ENCODE assay signal across 8 cellular contexts in the genomic region with DNA sequence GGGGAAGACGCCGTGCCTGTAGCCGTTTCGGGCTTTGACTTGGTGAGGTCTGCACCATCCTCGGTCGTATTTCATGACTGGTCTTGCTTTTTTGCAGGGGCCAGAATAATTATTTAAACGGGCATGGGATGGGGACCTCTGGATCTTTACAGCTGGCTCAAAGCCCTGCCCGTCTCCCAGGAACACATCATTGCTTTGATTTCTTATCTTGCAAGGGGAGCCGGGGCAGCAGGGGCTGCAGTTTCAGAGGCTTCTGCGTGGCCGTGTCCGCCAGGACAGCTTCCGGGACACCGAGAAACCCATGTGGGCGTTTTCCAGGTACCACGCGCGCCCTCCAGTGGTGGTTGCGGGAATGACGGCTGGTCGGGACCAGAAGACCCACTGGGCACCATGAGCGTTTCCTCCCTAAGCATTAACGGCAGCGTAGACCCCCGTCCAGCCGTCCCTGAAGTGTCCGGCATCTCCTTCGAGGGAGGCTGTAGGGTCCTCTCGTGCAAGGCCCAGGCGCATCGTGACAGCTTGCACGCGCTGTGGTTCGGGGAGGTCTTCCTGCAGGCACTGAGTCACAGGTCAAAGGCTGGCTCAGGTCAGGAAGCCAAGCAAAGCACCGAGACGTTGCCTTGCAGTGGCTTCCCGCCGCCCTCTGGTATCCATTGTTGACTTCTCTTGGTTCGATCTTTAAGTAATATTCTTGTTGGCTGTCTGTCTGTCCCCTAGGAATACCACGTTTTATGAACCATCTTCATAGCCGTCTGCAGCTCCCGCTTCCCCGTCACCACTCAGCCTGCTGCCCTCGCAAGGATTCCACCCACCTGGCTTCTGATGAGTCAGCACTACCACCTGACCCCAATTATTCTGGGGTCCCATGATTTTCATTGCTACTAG. TPM values are rescaled to one million over a fixed set of nuclear protein-coding genes. Genes with fewer than 3 reads are reported as not detected.
DNase-seq lines count a peak whose midpoint lies in the region; ATAC-seq lines count a peak whose summit lies in the region.

No MANE protein-coding gene starts in this region.

- peak; percentile 86 for ATAC-seq in left ventricle myocardium superior

- DNase-seq in AG20443 (ENCODE audit: low spot score) (peak; percentile 85), GM19240 (ENCODE audit: insufficient read length, low spot score) (peak; percentile 63), NAMALWA (ENCODE audit: low spot score) (peak; percentile 90), T follicular helper cell (ENCODE audit: low read depth) (peak; percentile 61), left ventricle myocardium superior (peak; percentile 88), retina (peak; percentile 94), NCI-H510A (lab: John Stamatoyannopoulos, UW) (no peak)
- DNase-seq in activated naive CD8-positive, alpha-beta T cell treated with anti-CD3 and anti-CD28 coated beads, Interleukin-2, amount 50 U/mL, for 16 hours (ENCODE audit: low read depth, low spot score), result peak; percentile 64

- intact Hi-C loops in left ventricle myocardium superior (cut with micrococcal nuclease), result no loop called here

RNA-seq across cellular contexts. Expression of a gene that starts 16.2 kb away (rescaled TPM):
- total RNA-seq in left ventricle myocardium superior, result 5.9 TPM

RNA-seq across cellular contexts. Expression of a gene that starts 56.5 kb away (rescaled TPM):
- total RNA-seq in left ventricle myocardium superior, result not detected
